14 cellular contexts compared by ENCODE assay signal in the genomic region with DNA sequence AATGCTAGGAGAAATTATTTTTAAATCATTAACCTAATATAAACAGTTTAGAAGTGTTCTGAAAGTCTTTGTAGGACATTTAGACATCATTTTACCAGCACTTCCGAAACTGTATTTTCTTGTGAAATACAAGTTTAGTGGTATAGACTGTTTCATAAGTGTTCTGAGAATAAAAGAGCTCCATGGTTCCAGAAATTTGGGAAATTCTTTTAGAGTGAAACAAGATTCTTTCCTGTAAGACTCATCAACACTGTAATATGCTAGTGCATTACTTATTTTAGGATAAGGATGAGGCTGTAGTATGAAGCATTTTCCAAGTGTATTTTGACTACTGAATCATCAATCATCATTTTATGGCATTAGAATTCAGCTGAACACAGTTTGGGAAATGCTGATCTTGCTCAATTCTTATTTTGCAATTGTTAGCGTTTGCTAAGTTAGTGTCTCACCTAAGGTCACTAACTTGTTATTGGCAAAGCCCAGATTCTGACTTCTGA.
A peak's percentile ranks its signal among the peaks of the same experiment; 100 is the strongest.
DNase-seq lines count a peak whose midpoint lies in the region; ATAC-seq, FAIRE-seq and TF ChIP-seq lines count a peak whose summit lies in the region.
"Had no signal": no experiment of that assay in that cellular context is flagged by ENCODE, and none has a peak within 500 bp of the region (broad histone marks: within the 10 kb centered on the region; RNA-seq: fewer than 3 reads in every experiment).

No MANE protein-coding gene starts in this region.

- H2BK5ac ChIP-seq in mesenchymal stem cell (ENCODE audit: low read depth, low read length, poor library complexity, severe bottlenecking): no peak overlapping the region
- no peak overlapping the region for H2BK5ac ChIP-seq in neuronal stem cell (ENCODE audit: low read length)

- H3K4ac ChIP-seq in mesenchymal stem cell (ENCODE audit: low read depth in 1 of 2, low read length in 2 of 2): no peak overlapping the region
- no peak overlapping the region for H3K4ac ChIP-seq in neuronal stem cell (ENCODE audit: low read length)

- H3K36me3 ChIP-seq in endothelial cell of umbilical vein (ENCODE audit: control insufficient read depth in 2 of 2, extremely low read depth in 1 of 2, insufficient read depth in 2 of 2, low read length in 2 of 2) (peaks cover under 1 to 7% of the 10 kb centered on the region in 2 experiments), mesenchymal stem cell (ENCODE audit: control insufficient read depth in 1 of 2, insufficient read depth in 2 of 2, low read depth in 1 of 2, low read length in 2 of 2) (peaks cover 3 to 52% of the 10 kb centered on the region in 2 experiments), neuronal stem cell (replicated peaks in 1 of 2; ENCODE audit: control insufficient read depth in 2 of 2, insufficient read depth in 2 of 2, low read length in 2 of 2) (peaks cover 5 to 74% of the 10 kb centered on the region in 2 donors)

- no peak for TF ChIP-seq CTCF in AG09309 (IDR thresholded peaks at IDR 0.05; ENCODE audit: control insufficient read depth, insufficient read depth, low read depth, low read length, missing control alignments)
- TF ChIP-seq CTCF in endothelial cell of umbilical vein (IDR thresholded peaks at IDR 0.05; ENCODE audit: extremely low read depth in 1 of 2, insufficient read depth in 1 of 2, low read depth in 1 of 2, low read length in 2 of 2): no peak

- no peaks in the 10 kb centered on the region for H3K9me3 ChIP-seq in endothelial cell of umbilical vein (replicated peaks; ENCODE audit: control insufficient read depth, insufficient read depth, low read length)
- no peaks in the 10 kb centered on the region for H3K9me3 ChIP-seq in mesenchymal stem cell (ENCODE audit: control insufficient read depth, low read length)
- no peaks in the 10 kb centered on the region for H3K9me3 ChIP-seq in neuronal stem cell (replicated peaks in 1 of 2; ENCODE audit: control insufficient read depth in 2 of 2, insufficient read depth in 1 of 2, low read depth in 1 of 2, low read length in 2 of 2)

- no peak overlapping the region for H3K27ac Mint-ChIP-seq in stimulated activated memory B cell treated with anti-CD40 and anti-IgM and Interleukin-4, amounts not matched to agents 10 μg/mL and 1 μg/mL and 100 μg/mL, for 72 hours
- H3K27ac Mint-ChIP-seq in stimulated activated effector memory CD8-positive, alpha-beta T cell treated with anti-CD3 and anti-CD28 coated beads, Interleukin-12 subunit alpha, Interleukin-12 subunit beta, amount 100 ng/mL, for 72 hours: no peak overlapping the region
- H3K27ac Mint-ChIP-seq: naive B cell had no signal

- no peak overlapping the region for H3K4me3 Mint-ChIP-seq in stimulated activated memory B cell treated with anti-CD40 and anti-IgM and Interleukin-4, amounts not matched to agents 10 μg/mL and 1 μg/mL and 100 μg/mL, for 72 hours
- H3K4me3 Mint-ChIP-seq in stimulated activated effector memory CD8-positive, alpha-beta T cell treated with anti-CD3 and anti-CD28 coated beads, Interleukin-12 subunit alpha, Interleukin-12 subunit beta, amount 100 ng/mL, for 72 hours: no peak overlapping the region
- H3K4me3 Mint-ChIP-seq: naive B cell had no signal

- H3K9ac ChIP-seq in endothelial cell of umbilical vein (replicated peaks; ENCODE audit: extremely low read depth, insufficient read depth, low read length) (no peak overlapping the region), mesenchymal stem cell (ENCODE audit: low read length) (peak overlapping the region; percentile 64), neuronal stem cell (ENCODE audit: low read depth, low read length, poor library complexity) (no peak overlapping the region)

- H3K27me3 ChIP-seq in endothelial cell of umbilical vein (ENCODE audit: control insufficient read depth in 2 of 2, insufficient read depth in 2 of 2, low read length in 2 of 2) (no peaks in the 10 kb centered on the region), mesenchymal stem cell (ENCODE audit: control insufficient read depth in 1 of 2, insufficient read depth in 1 of 2, low read length in 2 of 2) (no peaks in the 10 kb centered on the region), neuronal stem cell (ENCODE audit: control insufficient read depth in 3 of 3, insufficient read depth in 3 of 3, low read depth in 1 of 3, low read length in 3 of 3) (no peaks in the 10 kb centered on the region)
- H3K27me3 ChIP-seq: adrenal gland had no signal

- H2BK120ac ChIP-seq in mesenchymal stem cell (ENCODE audit: low read depth, low read length) (no peak overlapping the region), neuronal stem cell (ENCODE audit: low read depth, low read length) (no peak overlapping the region)

- no peak for ATAC-seq in stimulated activated memory B cell treated with anti-CD40 and anti-IgM and Interleukin-4, amounts not matched to agents 10 μg/mL and 1 μg/mL and 100 μg/mL, for 72 hours
- ATAC-seq in stimulated activated effector memory CD8-positive, alpha-beta T cell treated with anti-CD3 and anti-CD28 coated beads, Interleukin-12 subunit alpha, Interleukin-12 subunit beta, amount 100 ng/mL, for 72 hours: no peak

- H3K9me3 Mint-ChIP-seq in stimulated activated memory B cell treated with anti-CD40 and anti-IgM and Interleukin-4, amounts not matched to agents 10 μg/mL and 1 μg/mL and 100 μg/mL, for 72 hours: no peaks in the 10 kb centered on the region
- no peaks in the 10 kb centered on the region for H3K9me3 Mint-ChIP-seq in stimulated activated effector memory CD8-positive, alpha-beta T cell treated with anti-CD3 and anti-CD28 coated beads, Interleukin-12 subunit alpha, Interleukin-12 subunit beta, amount 100 ng/mL, for 72 hours
- H3K9me3 Mint-ChIP-seq: naive B cell had no signal

- H2AK5ac ChIP-seq in mesenchymal stem cell (ENCODE audit: low read length, severe bottlenecking): no peak overlapping the region
- H2AK5ac ChIP-seq in neuronal stem cell (ENCODE audit: low read depth, low read length): no peak overlapping the region

- H3K18ac ChIP-seq in mesenchymal stem cell (ENCODE audit: low read depth in 1 of 2, low read length in 2 of 2) (no peak overlapping the region), neuronal stem cell (ENCODE audit: low read length) (no peak overlapping the region)

- CTCF ChIA-PET in endothelial cell of umbilical vein (lab: Charles Lee): interaction anchor here (0.7 to 1.1 kb wide), 5 partner anchors 20 to 141 kb away, joined by 3 to 6 read pairs (median 4); partner anchors contain the start of gene CEP350

- H3K4me3 ChIP-seq in AG09309 (ENCODE audit: control insufficient read depth, low read depth, low read length): no peak overlapping the region
- H3K4me3 ChIP-seq in endothelial cell of umbilical vein (replicated peaks in 1 of 3; ENCODE audit: insufficient read depth in 1 of 3, low read depth in 1 of 3, low read length in 3 of 3): no peak overlapping the region
- H3K4me3 ChIP-seq in mesenchymal stem cell (ENCODE audit: insufficient read depth in 1 of 2, low read depth in 1 of 2, low read length in 2 of 2): no peak overlapping the region
- no peak overlapping the region for H3K4me3 ChIP-seq in neuronal stem cell (ENCODE audit: low read length in 2 of 2)
- H3K4me3 ChIP-seq: adrenal gland, PC-9, skin epidermis had no signal

- no peak for FAIRE-seq in endothelial cell of umbilical vein (lab: Jason Lieb, UNC)

- no TSS peak for BruUV-seq in endothelial cell of umbilical vein (replicated peaks; lab: Mats Ljungman, UMichigan)

- peaks cover 5% of the 10 kb centered on the region for H3K4me1 Mint-ChIP-seq in stimulated activated memory B cell treated with anti-CD40 and anti-IgM and Interleukin-4, amounts not matched to agents 10 μg/mL and 1 μg/mL and 100 μg/mL, for 72 hours
- peaks cover 6% of the 10 kb centered on the region for H3K4me1 Mint-ChIP-seq in stimulated activated effector memory CD8-positive, alpha-beta T cell treated with anti-CD3 and anti-CD28 coated beads, Interleukin-12 subunit alpha, Interleukin-12 subunit beta, amount 100 ng/mL, for 72 hours
- H3K4me1 Mint-ChIP-seq: naive B cell had no signal

- H2BK12ac ChIP-seq in mesenchymal stem cell (ENCODE audit: low read length in 2 of 2) (no peak overlapping the region), neuronal stem cell (ENCODE audit: low read length) (no peak overlapping the region)

- H4K8ac ChIP-seq in mesenchymal stem cell (ENCODE audit: low read length) (no peak overlapping the region), neuronal stem cell (ENCODE audit: low read depth, low read length) (no peak overlapping the region)

- no peak overlapping the region for H2BK15ac ChIP-seq in mesenchymal stem cell (ENCODE audit: low read depth, poor library complexity, severe bottlenecking)
- no peak overlapping the region for H2BK15ac ChIP-seq in neuronal stem cell (ENCODE audit: low read length)

- no peak overlapping the region for H3K14ac ChIP-seq in mesenchymal stem cell (ENCODE audit: low read length in 2 of 2)
- no peak overlapping the region for H3K14ac ChIP-seq in neuronal stem cell (ENCODE audit: low read length)

- H3K27me3 Mint-ChIP-seq in stimulated activated memory B cell treated with anti-CD40 and anti-IgM and Interleukin-4, amounts not matched to agents 10 μg/mL and 1 μg/mL and 100 μg/mL, for 72 hours: no peaks in the 10 kb centered on the region
- H3K27me3 Mint-ChIP-seq: naive B cell had no signal

- WGBS in mesenchymal stem cell: 67% methylated on average over 1 of the region's 2 CpGs
- no CpG with 5 or more reads among the region's 2 CpGs for WGBS in neuronal stem cell (ENCODE audit: extremely low coverage in 2 of 2, insufficient read length in 2 of 2, insufficient replicate concordance in 1 of 2), 2 donors

- POLR2A ChIA-PET in endothelial cell of umbilical vein (lab: Charles Lee): no interaction called here

- peak overlapping the region; percentile 4 for H3K27ac ChIP-seq in endothelial cell of umbilical vein (ENCODE audit: insufficient read depth, low read depth, low read length)
- no peak overlapping the region for H3K27ac ChIP-seq in mesenchymal stem cell (ENCODE audit: low read length, poor library complexity, severe bottlenecking)
- no peak overlapping the region for H3K27ac ChIP-seq in neuronal stem cell (replicated peaks; ENCODE audit: low read length)
- H3K27ac ChIP-seq: PC-9 had no signal

- H3K4me1 ChIP-seq in endothelial cell of umbilical vein (ENCODE audit: control insufficient read depth, extremely low read depth, insufficient read depth, low read length) (peaks cover 25% of the 10 kb centered on the region), mesenchymal stem cell (ENCODE audit: control insufficient read depth, insufficient read depth, low read depth, low read length) (peaks cover 3% of the 10 kb centered on the region), neuronal stem cell (ENCODE audit: control insufficient read depth in 2 of 2, insufficient read depth in 1 of 2, low read depth in 1 of 2, low read length in 2 of 2) (peaks cover 0 to 17% of the 10 kb centered on the region in 2 donors)
- H3K4me1 ChIP-seq: adrenal gland had no signal

- TF ChIP-seq POLR2A in endothelial cell of umbilical vein (IDR thresholded peaks at IDR 0.05; ENCODE audit: low read depth, low read length): no peak

- peak overlapping the region; percentile 36 for H3K4me2 ChIP-seq in endothelial cell of umbilical vein (ENCODE audit: insufficient read depth, low read length)
- no peak overlapping the region for H3K4me2 ChIP-seq in mesenchymal stem cell (ENCODE audit: low read length, poor library complexity, severe bottlenecking)
- no peak overlapping the region for H3K4me2 ChIP-seq in neuronal stem cell (ENCODE audit: insufficient read depth, low read length, poor library complexity, severe bottlenecking)
- H3K4me2 ChIP-seq: PC-9 had no signal

- H4K20me1 ChIP-seq in endothelial cell of umbilical vein (replicated peaks; ENCODE audit: control insufficient read depth, extremely low read depth, insufficient read depth, low read length): no peaks in the 10 kb centered on the region

- no peaks in the 10 kb centered on the region for H3K79me2 ChIP-seq in endothelial cell of umbilical vein (ENCODE audit: control insufficient read depth, insufficient read depth, low read length)

- DNase-seq in AG09309 (ENCODE audit: low read depth) (peak; percentile 87), LHCN-M2 (ENCODE audit: low read depth) (peak; percentile 68), endothelial cell of umbilical vein (ENCODE audit: low read depth, low spot score) (peak; percentile 26), mesenchymal stem cell (peak; percentile 40), neuronal stem cell (ENCODE audit: low spot score) (no peak)
- DNase-seq in activated CD4-positive, CD25-positive, alpha-beta regulatory T cell (lab: John Stamatoyannopoulos, UW): no peak
- no peak for DNase-seq in stimulated activated effector memory CD8-positive, alpha-beta T cell treated with anti-CD3 and anti-CD28 coated beads, Interleukin-12 subunit alpha, Interleukin-12 subunit beta, amount 100 ng/mL, for 72 hours (ENCODE audit: low spot score in 2 of 2)
- DNase-seq: activated CD8-positive, alpha-beta memory T cell treated with anti-CD3 and anti-CD28 coated beads, Interleukin-2, amount 50 U/mL, for 4 hours; adrenal gland; GOT3; naive B cell had no signal

- dilution Hi-C loops in endothelial cell of umbilical vein (cut with MboI; ENCODE audit: extremely low pct_ligation_motif_present, low sequenced_read_pairs): no loop called here

- H2AFZ ChIP-seq in endothelial cell of umbilical vein (ENCODE audit: low read depth, low read length) (no peak overlapping the region), mesenchymal stem cell (ENCODE audit: low read depth, low read length) (no peak overlapping the region), neuronal stem cell (ENCODE audit: low read length) (no peak overlapping the region)
- H2AFZ ChIP-seq: PC-9 had no signal

- intact Hi-C loops in endothelial cell of umbilical vein (cut with micrococcal nuclease): loop anchor here (2.0 to 5.0 kb wide), 3 partner anchors 13 to 145 kb away; partner anchors contain the start of genes QSOX1 and TOR1AIP1

- H4K91ac ChIP-seq in mesenchymal stem cell (ENCODE audit: low read length): no peak overlapping the region
- no peak overlapping the region for H4K91ac ChIP-seq in neuronal stem cell (ENCODE audit: low read depth, low read length, poor library complexity)

- peaks cover 35% of the 10 kb centered on the region for H3K36me3 Mint-ChIP-seq in stimulated activated memory B cell treated with anti-CD40 and anti-IgM and Interleukin-4, amounts not matched to agents 10 μg/mL and 1 μg/mL and 100 μg/mL, for 72 hours
- peaks cover 55% of the 10 kb centered on the region for H3K36me3 Mint-ChIP-seq in stimulated activated effector memory CD8-positive, alpha-beta T cell treated with anti-CD3 and anti-CD28 coated beads, Interleukin-12 subunit alpha, Interleukin-12 subunit beta, amount 100 ng/mL, for 72 hours

- peaks cover 4% of the 10 kb centered on the region for H3K79me1 ChIP-seq in mesenchymal stem cell (replicated peaks; ENCODE audit: low read length, poor library complexity, severe bottlenecking)
- H3K79me1 ChIP-seq in neuronal stem cell (ENCODE audit: low read depth, low read length): no peaks in the 10 kb centered on the region

- H3K23ac ChIP-seq in mesenchymal stem cell (ENCODE audit: low read length in 2 of 2) (no peak overlapping the region), neuronal stem cell (ENCODE audit: low read depth, low read length, poor library complexity) (no peak overlapping the region)

- H3K9me1 ChIP-seq in endothelial cell of umbilical vein (replicated peaks; ENCODE audit: control insufficient read depth, extremely low read depth, insufficient read depth, low read length): no peaks in the 10 kb centered on the region

Comparison
In these comparisons a context has a peak if more than half of its experiments do, and no peak if none do; other contexts are left out.
1. DNase-seq: peak in AG09309 (single experiment), LHCN-M2 (single experiment), endothelial cell of umbilical vein (single experiment) and mesenchymal stem cell (single experiment); none in neuronal stem cell (single experiment), activated CD4-positive, CD25-positive, alpha-beta regulatory T cell (0 of 4) and stimulated activated effector memory CD8-positive, alpha-beta T cell treated with anti-CD3 and anti-CD28 coated beads, Interleukin-12 subunit alpha, Interleukin-12 subunit beta, amount 100 ng/mL, for 72 hours (0 of 2).